ENCODE assay signal across 23 cellular contexts in the genomic region with DNA sequence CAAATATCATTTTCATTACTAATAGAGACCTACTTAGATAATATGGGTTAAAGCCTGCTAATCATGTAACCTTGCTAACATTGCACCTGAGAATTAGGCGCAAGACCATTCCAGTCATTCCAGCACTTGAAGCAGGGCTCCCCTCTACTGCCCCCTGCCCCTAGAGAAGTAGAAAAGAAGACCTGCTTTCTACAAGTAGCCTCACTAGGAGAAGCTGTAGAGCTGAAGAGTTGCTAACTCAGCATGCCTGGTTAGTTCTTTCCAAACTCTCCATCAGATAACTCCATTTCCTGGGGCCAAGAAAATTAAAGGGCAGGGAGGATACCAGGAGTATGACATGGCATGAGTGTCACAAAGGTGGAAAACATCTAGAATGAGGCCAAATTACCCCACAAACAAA. TPM values are rescaled to one million over a fixed set of nuclear protein-coding genes. Genes with fewer than 3 reads are reported as not detected.
"Had no signal": no experiment of that assay in that cellular context is flagged by ENCODE, and none has a peak within 500 bp of the region (broad histone marks: within the 10 kb centered on the region; RNA-seq: fewer than 3 reads in every experiment).

No MANE protein-coding gene starts in this region.

RNA-seq across cellular contexts. Expression of gene DEFB131A, which starts 14.2 kb away (rescaled TPM):
- total RNA-seq: heart right ventricle; kidney; left colon; left lung; liver; lower lobe of right lung; mammary epithelial cell; mucosa of gallbladder; naive thymus-derived CD8-positive, alpha-beta T cell; neural crest cell; occipital lobe; osteocyte; posterior vena cava; psoas muscle; right atrium auricular region; right lobe of liver; skeletal muscle tissue; smooth muscle cell; temporal lobe; tibial nerve; upper lobe of left lung; urinary bladder had no signal
- polyA plus RNA-seq: heart right ventricle; liver; mammary epithelial cell; naive thymus-derived CD8-positive, alpha-beta T cell; psoas muscle; smooth muscle cell; thymus; urinary bladder had no signal
